ENCODE assay signal across 7 cellular contexts in the genomic region with DNA sequence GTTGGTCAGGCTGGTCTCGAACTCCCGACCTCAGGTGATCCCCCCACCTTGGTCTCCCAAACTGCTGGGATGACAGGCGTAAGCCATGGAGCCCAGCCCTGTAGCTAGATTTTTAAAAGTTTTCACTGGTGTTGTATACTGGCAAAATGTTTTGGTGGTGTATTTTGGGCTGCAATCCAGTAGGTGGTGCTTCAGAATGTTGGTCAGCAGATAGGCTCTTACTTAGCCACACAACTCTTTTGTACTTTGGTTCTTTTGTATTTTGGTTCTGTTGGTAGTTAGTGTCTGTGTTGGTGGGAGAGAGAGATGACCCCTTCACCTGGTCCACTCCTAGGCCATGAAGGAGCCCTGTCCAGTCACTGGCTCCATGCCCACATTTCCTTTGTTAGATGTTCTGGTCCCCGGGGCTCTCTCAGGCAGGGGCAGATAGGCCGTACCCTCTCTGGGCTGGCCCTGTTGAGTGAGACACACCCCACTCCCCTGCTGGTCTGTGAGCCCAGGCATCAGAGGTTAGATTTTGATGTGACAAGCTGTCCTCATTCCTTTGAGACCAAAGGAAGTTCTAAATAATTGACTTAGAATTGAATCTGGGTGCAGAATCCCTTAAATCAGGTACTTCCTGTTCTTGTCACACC.
DNase-seq lines count a peak whose midpoint lies in the region; ATAC-seq, FAIRE-seq and TF ChIP-seq lines count a peak whose summit lies in the region.

No MANE protein-coding gene starts in this region.

- H3K27ac ChIP-seq in K562 (ENCODE audit: extremely low read depth, low read depth, low read length) (no peak overlapping the region), neural progenitor cell (no peak overlapping the region)

- H3K27ac Mint-ChIP-seq in neural progenitor cell (no peak overlapping the region), immature natural killer cell (no peak overlapping the region)

- no peaks in the 10 kb centered on the region for H3K9me1 ChIP-seq in K562 (ENCODE audit: control insufficient read depth, insufficient read depth, low read length)

- peak; percentile 56 for ATAC-seq in GM18517 (IDR thresholded peaks at IDR 0.05; ENCODE audit: unreplicated experiment)
- ATAC-seq in HG03520 (IDR thresholded peaks at IDR 0.05; ENCODE audit: unreplicated experiment): peak; percentile 53
- ATAC-seq in K562: peak; percentile 86
- ATAC-seq in GM19452 (IDR thresholded peaks at IDR 0.05; ENCODE audit: unreplicated experiment): no peak

- no peaks in the 10 kb centered on the region for H3K9me3 ChIP-seq in K562 (replicated peaks; ENCODE audit: control insufficient read depth, insufficient read depth, low read depth, low read length)
- H3K9me3 ChIP-seq in neural progenitor cell (ENCODE audit: low read depth): no peaks in the 10 kb centered on the region

- DNase-seq in K562 (ENCODE audit: extremely low read depth in 1 of 4, low spot score in 3 of 4): peak in 2 of 4 experiments; percentile 8 to 29
- peak; percentile 35 for DNase-seq in neural progenitor cell (ENCODE audit: low spot score)
- DNase-seq in G401 (ENCODE audit: low spot score): no peak
- no peak for DNase-seq in immature natural killer cell

- H3F3A ChIP-seq in neural progenitor cell (ENCODE audit: low read depth): no peaks in the 10 kb centered on the region

- peaks cover 18% of the 10 kb centered on the region for H3K9me3 Mint-ChIP-seq in neural progenitor cell
- H3K9me3 Mint-ChIP-seq in immature natural killer cell: no peaks in the 10 kb centered on the region

- H3K4me3 ChIP-seq in K562 (no peak overlapping the region), neural progenitor cell (no peak overlapping the region)

- no peaks in the 10 kb centered on the region for H3K36me3 ChIP-seq in K562 (ENCODE audit: control insufficient read depth, insufficient read depth, low read length)
- H3K36me3 ChIP-seq in neural progenitor cell: no peaks in the 10 kb centered on the region

- WGBS in K562 (ENCODE audit: insufficient coverage, low coverage, missing lambda C conversion rate): 66% methylated on average over 5 of the region's 5 CpGs

- H3K4me1 Mint-ChIP-seq in neural progenitor cell (peaks cover 13% of the 10 kb centered on the region), immature natural killer cell (peaks cover 24 to 48% of the 10 kb centered on the region in 2 donors)

- TF ChIP-seq RAD21 in K562 (CRISPR knock-in tag; conservative IDR thresholded peaks at IDR 0.05 in 1 of 2, IDR thresholded peaks at IDR 0.05 in 1 of 2): peak in 1 of 2 experiments; percentile 42; a peak in 2 of 4 replicates

- in situ Hi-C loops in K562 (cut with MboI) (no loop called here), G401 (cut with HindIII; ENCODE audit: low sequenced_read_pairs) (no loop called here)

- H3K36me3 Mint-ChIP-seq in neural progenitor cell (peaks cover 4% of the 10 kb centered on the region), immature natural killer cell (peaks cover 0 to 4% (median 4%) of the 10 kb centered on the region in 3 donors)

- H3K27me3 ChIP-seq in K562 (ENCODE audit: control insufficient read depth in 2 of 2, insufficient read depth in 2 of 2, low read length in 2 of 2): no peaks in the 10 kb centered on the region
- no peaks in the 10 kb centered on the region for H3K27me3 ChIP-seq in neural progenitor cell

- H3K4me3 Mint-ChIP-seq in neural progenitor cell: no peak overlapping the region
- H3K4me3 Mint-ChIP-seq in immature natural killer cell: no peak overlapping the region

- H2AFZ ChIP-seq in K562 (ENCODE audit: low read depth, low read length) (no peak overlapping the region), neural progenitor cell (replicated peaks) (no peak overlapping the region)

- H4K20me1 ChIP-seq in K562 (replicated peaks; ENCODE audit: control insufficient read depth, insufficient read depth, low read length): no peaks in the 10 kb centered on the region; the same call in 1 of the 2 replicates
- no peaks in the 10 kb centered on the region for H4K20me1 ChIP-seq in neural progenitor cell (ENCODE audit: low read depth)

- no peaks in the 10 kb centered on the region for H3K27me3 Mint-ChIP-seq in neural progenitor cell (ENCODE audit: insufficient read depth, low read depth)
- peaks cover 0 to 1% (median under 1%) of the 10 kb centered on the region in 3 donors for H3K27me3 Mint-ChIP-seq in immature natural killer cell (ENCODE audit: low read depth in 3 of 3)

- intact Hi-C loops in K562 (cut with micrococcal nuclease): no loop called here

- CTCF ChIA-PET in K562 (lab: Yijun Ruan, JAX; ENCODE audit: low intra/inter-chr PET ratio): no interaction called here

- no TSS peak for BruUV-seq in K562 (replicated peaks; lab: Mats Ljungman, UMichigan)

- H3K9ac ChIP-seq in K562 (ENCODE audit: insufficient read depth in 1 of 2, low read depth in 2 of 2, low read length in 2 of 2) (no peak overlapping the region), neural progenitor cell (no peak overlapping the region)

- no peak for TF ChIP-seq EP300 in K562 (IDR thresholded peaks at IDR 0.05; ENCODE audit: low read length)

- POLR2A ChIA-PET in K562 (lab: Yijun Ruan, JAX): interaction anchor here (0.6 kb wide), 1 partner anchor 848 kb away, joined by 4 read pairs; no protein-coding TSS in a partner anchor

- H3K4me2 ChIP-seq in K562 (ENCODE audit: insufficient read depth, low read length) (no peak overlapping the region), neural progenitor cell (peak overlapping the region; percentile 5)

- peaks cover 46% of the 10 kb centered on the region; the same call in 2 of the 3 replicates for H3K79me2 ChIP-seq in K562 (ENCODE audit: control insufficient read depth, insufficient read depth, low read length)
- peaks cover 32% of the 10 kb centered on the region for H3K79me2 ChIP-seq in neural progenitor cell (ENCODE audit: low read depth)

- no peak for FAIRE-seq in K562 (lab: Jason Lieb, UNC)

- peak; percentile 29 to 52 (median 45); a peak in 4 of 6 replicates for TF ChIP-seq CTCF in K562 (IDR thresholded peaks at IDR 0.05 in 2 of 3, conservative IDR thresholded peaks at IDR 0.05 in 1 of 3; ENCODE audit: insufficient read depth in 2 of 3, low read depth in 1 of 3, low read length in 3 of 3)
- peak; percentile 60 for TF ChIP-seq CTCF in neural progenitor cell (IDR thresholded peaks at IDR 0.05)

- TF ChIP-seq POLR2A in K562 (conservative IDR thresholded peaks at IDR 0.05): no peak

- H3K4me1 ChIP-seq in K562 (replicated peaks in 1 of 2; ENCODE audit: control insufficient read depth in 2 of 2, insufficient read depth in 2 of 2, low read length in 2 of 2) (no peaks in the 10 kb centered on the region), neural progenitor cell (peaks cover 7% of the 10 kb centered on the region)

TF ChIP-seq in K562, 482 proteins besides CTCF, POLR2A, EP300 and RAD21:
- TF ChIP-seq KDM1A (IDR thresholded peaks at IDR 0.05): peak; percentile 30 to 41; a peak in 2 of 4 replicates
- no peak for TF ChIP-seq NR1H2 (CRISPR knock-in tag; IDR thresholded peaks at IDR 0.05)
- TF ChIP-seq KAT8 (IDR thresholded peaks at IDR 0.05; ENCODE audit: low read depth): no peak
- TF ChIP-seq ZNF232 (CRISPR knock-in tag; IDR thresholded peaks at IDR 0.05): no peak
